ENCODE assay signal across 20 cellular contexts in the genomic region with DNA sequence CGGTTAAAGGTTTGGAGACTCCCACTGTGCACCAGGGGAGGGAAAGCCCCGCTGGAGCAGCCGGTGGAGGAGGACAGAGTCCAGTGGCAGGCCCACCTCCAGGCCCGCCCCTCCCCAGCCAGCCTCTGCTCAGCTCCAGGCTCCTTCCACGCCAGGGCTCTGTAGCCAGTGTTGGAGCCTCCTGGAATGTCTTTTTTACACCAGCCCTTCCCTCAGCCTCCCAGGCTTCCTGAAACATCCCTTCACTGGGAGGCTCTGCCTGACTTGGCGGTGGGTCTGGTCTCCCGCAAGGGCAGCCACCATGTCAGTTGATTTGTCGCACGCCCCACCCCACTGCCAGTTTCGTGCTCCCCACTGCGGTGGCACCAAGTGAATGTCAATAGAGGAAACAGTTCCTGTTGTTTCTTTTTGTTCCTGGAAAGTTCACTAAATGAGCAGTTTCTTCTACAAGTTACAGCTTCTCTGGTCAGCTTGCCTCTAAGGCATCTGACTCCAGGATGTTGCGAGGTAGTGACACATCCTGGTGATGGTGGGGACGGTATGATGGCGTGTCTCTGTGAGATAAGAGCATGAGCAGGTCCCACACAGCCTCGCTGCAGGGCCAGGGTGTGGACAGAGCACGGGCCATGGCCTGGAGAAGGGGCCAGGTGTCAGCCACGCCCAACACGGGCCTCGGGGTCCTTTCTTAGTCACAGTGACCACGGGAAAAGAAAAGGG.
"Had no signal": no experiment of that assay in that cellular context is flagged by ENCODE, and none has a peak within 500 bp of the region (broad histone marks: within the 10 kb centered on the region; RNA-seq: fewer than 3 reads in every experiment).

No MANE protein-coding gene starts in this region.

- DNase-seq: activated CD4-positive, alpha-beta T cell treated with anti-CD3 and anti-CD28 coated beads for 48 hours; activated CD8-positive, alpha-beta memory T cell treated with anti-CD3 and anti-CD28 coated beads, Interleukin-2, amount 50 U/mL, for 48 hours; activated CD8-positive, alpha-beta T cell treated with anti-CD3 and anti-CD28 coated beads, Interleukin-2, amount 10 ng/mL, durations not matched to agents 7 days and 5 days; activated gamma-delta T cell; activated naive CD8-positive, alpha-beta T cell treated with anti-CD3 and anti-CD28 coated beads, Interleukin-2, amount 50 U/mL, for 24 hours; anterior cingulate cortex; caudate nucleus; effector memory CD8-positive, alpha-beta T cell; foreskin keratinocyte; hippocampal formation; kidney; left ventricle myocardium inferior; naive B cell; stimulated activated naive CD4-positive, alpha-beta T cell treated with Interleukin-2 at 50 U/mL for 16 hours; tibial artery had no signal

- H3K27me3 ChIP-seq: foreskin keratinocyte, neural progenitor cell, ovary, tibial artery, vagina had no signal

- H3K27me3 Mint-ChIP-seq: activated naive CD8-positive, alpha-beta T cell treated with anti-CD3 and anti-CD28 coated beads, Interleukin-2, amount 50 U/mL, for 24 hours; effector memory CD8-positive, alpha-beta T cell; naive B cell had no signal

- H3K4me1 ChIP-seq: foreskin keratinocyte, neural progenitor cell, tibial artery, vagina had no signal

- ATAC-seq: activated CD8-positive, alpha-beta T cell treated with anti-CD3 and anti-CD28 coated beads, Interleukin-2, amount 10 ng/mL, durations not matched to agents 7 days and 5 days; activated naive CD8-positive, alpha-beta T cell treated with anti-CD3 and anti-CD28 coated beads, Interleukin-2, amount 50 U/mL, for 24 hours; effector memory CD8-positive, alpha-beta T cell had no signal

- H3K4me3 ChIP-seq: left ventricle myocardium inferior, neural progenitor cell, ovary, tibial artery, vagina had no signal

- H3K4me1 Mint-ChIP-seq: brain, neural progenitor cell had no signal

- H3K4me2 ChIP-seq: neural progenitor cell had no signal

- H3K9me3 Mint-ChIP-seq: activated naive CD8-positive, alpha-beta T cell treated with anti-CD3 and anti-CD28 coated beads, Interleukin-2, amount 50 U/mL, for 24 hours; effector memory CD8-positive, alpha-beta T cell had no signal

- H2AFZ ChIP-seq: neural progenitor cell had no signal

- H3K4me3 Mint-ChIP-seq: activated CD8-positive, alpha-beta T cell treated with anti-CD3 and anti-CD28 coated beads, Interleukin-2, amount 10 ng/mL, durations not matched to agents 7 days and 5 days; activated naive CD8-positive, alpha-beta T cell treated with anti-CD3 and anti-CD28 coated beads, Interleukin-2, amount 50 U/mL, for 24 hours; brain; effector memory CD8-positive, alpha-beta T cell; naive B cell; neural progenitor cell had no signal

- FAIRE-seq: kidney, TTC549 had no signal

- H3K36me3 ChIP-seq: neural progenitor cell had no signal

- H3K27ac Mint-ChIP-seq: brain, neural progenitor cell had no signal

- H3K9me3 ChIP-seq: ovary, tibial artery, vagina had no signal

- H3K9ac ChIP-seq: neural progenitor cell had no signal

- H3K27ac ChIP-seq: foreskin keratinocyte, left ventricle myocardium inferior, neural progenitor cell, ovary, tibial artery, vagina had no signal
